ENCODE assay signal across 1 cellular context in the genomic region with DNA sequence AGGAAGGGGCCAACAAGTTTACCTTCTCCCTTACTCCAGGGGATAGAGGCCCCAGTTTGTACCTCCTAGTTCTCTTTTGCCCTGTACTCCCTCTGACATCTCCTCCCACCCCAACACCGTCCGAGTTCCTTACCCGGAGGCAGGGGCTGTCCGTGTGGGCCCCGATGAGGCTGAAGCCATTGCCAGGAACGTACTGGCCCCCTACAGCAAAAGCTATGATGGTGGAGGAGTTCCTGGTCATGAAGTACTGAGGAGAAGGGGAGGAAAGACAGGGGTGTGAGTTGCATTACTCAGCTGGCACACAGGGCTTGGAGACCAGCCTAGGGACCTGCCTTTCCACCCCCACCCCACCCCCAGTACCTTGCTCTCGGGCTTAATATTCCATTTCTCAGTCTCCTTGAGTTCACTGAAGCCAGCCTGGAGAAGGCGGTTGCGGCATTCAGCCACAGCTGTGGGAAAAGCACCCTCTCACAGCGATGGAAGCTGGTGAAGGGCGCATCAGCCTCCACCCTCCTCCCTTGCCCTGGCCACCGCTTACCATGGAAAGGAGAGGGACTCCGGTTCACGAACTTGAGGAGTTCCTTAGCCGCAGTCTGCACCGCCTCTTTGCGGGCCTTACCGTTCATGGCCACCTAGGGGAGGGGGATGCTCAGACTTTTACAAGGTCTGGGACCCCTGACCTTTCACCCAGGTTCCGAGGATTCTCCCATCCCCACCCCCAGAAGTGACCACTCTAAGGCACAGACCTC.
TF ChIP-seq lines count a peak whose summit lies in the region.

No MANE protein-coding gene starts in this region.

TF ChIP-seq in HCT116, 20 proteins besides CTCF, POLR2A, EP300 and RAD21:
- TF ChIP-seq POLR2AphosphoS5 (IDR thresholded peaks at IDR 0.05; ENCODE audit: low read depth, low read length) (no peak), SRF (IDR thresholded peaks at IDR 0.05; ENCODE audit: low read depth) (no peak), EGR1 (IDR thresholded peaks at IDR 0.05; ENCODE audit: low read depth) (no peak), ELF1 (IDR thresholded peaks at IDR 0.05; ENCODE audit: borderline replicate concordance, low read depth) (no peak), CEBPB (IDR thresholded peaks at IDR 0.05; ENCODE audit: low read depth) (no peak), EZH2phosphoT487 (IDR thresholded peaks at IDR 0.05; ENCODE audit: borderline replicate concordance) (no peak), TCF7L2 (IDR thresholded peaks at IDR 0.05; ENCODE audit: borderline replicate concordance, extremely low read depth, insufficient read depth, insufficient read length) (no peak), SP1 (IDR thresholded peaks at IDR 0.05; ENCODE audit: low read depth) (no peak), YY1 (IDR thresholded peaks at IDR 0.05; ENCODE audit: extremely low read depth, insufficient replicate concordance, low read depth, low read length) (no peak), EZH2 (IDR thresholded peaks at IDR 0.05) (no peak), JUND (IDR thresholded peaks at IDR 0.05) (no peak), SIN3A (IDR thresholded peaks at IDR 0.05; ENCODE audit: low read depth) (no peak), ZNF274 (IDR thresholded peaks at IDR 0.05; ENCODE audit: low read depth, low read length) (no peak)
- TF ChIP-seq, protein P1, sequence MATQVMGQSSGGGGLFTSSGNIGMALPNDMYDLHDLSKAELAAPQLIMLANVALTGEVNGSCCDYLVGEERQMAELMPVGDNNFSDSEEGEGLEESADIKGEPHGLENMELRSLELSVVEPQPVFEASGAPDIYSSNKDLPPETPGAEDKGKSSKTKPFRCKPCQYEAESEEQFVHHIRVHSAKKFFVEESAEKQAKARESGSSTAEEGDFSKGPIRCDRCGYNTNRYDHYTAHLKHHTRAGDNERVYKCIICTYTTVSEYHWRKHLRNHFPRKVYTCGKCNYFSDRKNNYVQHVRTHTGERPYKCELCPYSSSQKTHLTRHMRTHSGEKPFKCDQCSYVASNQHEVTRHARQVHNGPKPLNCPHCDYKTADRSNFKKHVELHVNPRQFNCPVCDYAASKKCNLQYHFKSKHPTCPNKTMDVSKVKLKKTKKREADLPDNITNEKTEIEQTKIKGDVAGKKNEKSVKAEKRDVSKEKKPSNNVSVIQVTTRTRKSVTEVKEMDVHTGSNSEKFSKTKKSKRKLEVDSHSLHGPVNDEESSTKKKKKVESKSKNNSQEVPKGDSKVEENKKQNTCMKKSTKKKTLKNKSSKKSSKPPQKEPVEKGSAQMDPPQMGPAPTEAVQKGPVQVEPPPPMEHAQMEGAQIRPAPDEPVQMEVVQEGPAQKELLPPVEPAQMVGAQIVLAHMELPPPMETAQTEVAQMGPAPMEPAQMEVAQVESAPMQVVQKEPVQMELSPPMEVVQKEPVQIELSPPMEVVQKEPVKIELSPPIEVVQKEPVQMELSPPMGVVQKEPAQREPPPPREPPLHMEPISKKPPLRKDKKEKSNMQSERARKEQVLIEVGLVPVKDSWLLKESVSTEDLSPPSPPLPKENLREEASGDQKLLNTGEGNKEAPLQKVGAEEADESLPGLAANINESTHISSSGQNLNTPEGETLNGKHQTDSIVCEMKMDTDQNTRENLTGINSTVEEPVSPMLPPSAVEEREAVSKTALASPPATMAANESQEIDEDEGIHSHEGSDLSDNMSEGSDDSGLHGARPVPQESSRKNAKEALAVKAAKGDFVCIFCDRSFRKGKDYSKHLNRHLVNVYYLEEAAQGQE (IDR thresholded peaks at IDR 0.05; ENCODE audit: low read depth) = no peak
- TF ChIP-seq, protein P2, sequence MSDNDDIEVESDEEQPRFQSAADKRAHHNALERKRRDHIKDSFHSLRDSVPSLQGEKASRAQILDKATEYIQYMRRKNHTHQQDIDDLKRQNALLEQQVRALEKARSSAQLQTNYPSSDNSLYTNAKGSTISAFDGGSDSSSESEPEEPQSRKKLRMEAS (IDR thresholded peaks at IDR 0.05) = no peak
